Comparison of ENCODE assay signal across 30 cellular contexts in genomic region chr19:32392142-32392541, GRCh38.
"Had no signal": no experiment of that assay in that cellular context is flagged by ENCODE, and none has a peak within 500 bp of the region (broad histone marks: within the 10 kb centered on the region; RNA-seq: fewer than 3 reads in every experiment).

No MANE protein-coding gene starts in this region.

- H3K4me1 ChIP-seq: neural progenitor cell, stomach, testis, thyroid gland, upper lobe of left lung had no signal

- H3K9me3 ChIP-seq: left ventricle myocardium inferior, neutrophil, ovary, right atrium auricular region, stomach, testis, thyroid gland, transverse colon, upper lobe of left lung, vagina had no signal

- H3K4me2 ChIP-seq: neural progenitor cell had no signal

- H3K27me3 Mint-ChIP-seq: naive B cell; progenitor cell of endocrine pancreas; stimulated activated naive B cell treated with anti-CD40 and anti-IgM and Interleukin-4, amounts not matched to agents 10 μg/mL and 1 μg/mL and 100 μg/mL, for 72 hours had no signal

- H3K27me3 ChIP-seq: neural progenitor cell, neutrophil, ovary, right atrium auricular region, stomach, testis, thyroid gland, transverse colon, upper lobe of left lung, vagina had no signal

- H3K4me3 Mint-ChIP-seq: immature natural killer cell; mesothelial cell of epicardium; naive B cell; natural killer cell; nephron progenitor cell; neural progenitor cell; stimulated activated naive B cell treated with anti-CD40 and anti-IgM and Interleukin-4, amounts not matched to agents 10 μg/mL and 1 μg/mL and 100 μg/mL, for 72 hours had no signal

- FAIRE-seq: islet of Langerhans, kidney had no signal

- H3K9ac ChIP-seq: neural progenitor cell had no signal

- ATAC-seq: natural killer cell; sciatic nerve; stimulated activated naive B cell treated with anti-CD40 and anti-IgM and Interleukin-4, amounts not matched to agents 10 μg/mL and 1 μg/mL and 100 μg/mL, for 72 hours; stimulated activated naive CD8-positive, alpha-beta T cell treated with anti-CD3 and anti-CD28 coated beads, Interleukin-15, Interleukin-2, amounts not matched to agents 100 U/mL and 50 U/mL, for 24 hours had no signal

- H3K27ac ChIP-seq: left ventricle myocardium inferior, neural progenitor cell, neutrophil, ovary, right atrium auricular region, skin epidermis, testis, thyroid gland, transverse colon, upper lobe of left lung, vagina had no signal

- DNase-seq: hypothalamus; immature natural killer cell; kidney; left ventricle myocardium inferior; mesendoderm; naive B cell; natural killer cell; nephron progenitor cell; ovary; stimulated activated CD4-positive, alpha-beta T cell treated with anti-CD3 and anti-CD28 coated beads, Interleukin-12 subunit alpha, Interleukin-12 subunit beta, amount 100 ng/mL, for 4 hours; stimulated activated CD4-positive, alpha-beta T cell treated with anti-CD3 and anti-CD28 coated beads, Interleukin-15, amount 100 ng/mL, for 24 hours; stimulated activated CD4-positive, alpha-beta T cell treated with anti-CD3 and anti-CD28 coated beads, Interleukin-2, amount 100 ng/mL, for 24 hours; stimulated activated CD4-positive, alpha-beta T cell treated with anti-CD3 and anti-CD28 coated beads, Interleukin-4, amount 100 ng/mL, for 1 hour; stimulated activated naive B cell treated with anti-CD40 and anti-IgM and Interleukin-4, amounts not matched to agents 10 μg/mL and 1 μg/mL and 100 μg/mL, for 72 hours; stimulated activated naive CD8-positive, alpha-beta T cell treated with anti-CD3 and anti-CD28 coated beads, Interleukin-15, Interleukin-2, amounts not matched to agents 100 U/mL and 50 U/mL, for 24 hours; stomach; testis; thyroid gland; transverse colon; upper lobe of left lung had no signal

- H3K27ac Mint-ChIP-seq: mesothelial cell of epicardium; natural killer cell; nephron progenitor cell; neural progenitor cell; stimulated activated naive B cell treated with anti-CD40 and anti-IgM and Interleukin-4, amounts not matched to agents 10 μg/mL and 1 μg/mL and 100 μg/mL, for 72 hours had no signal

- H3K9me3 Mint-ChIP-seq: immature natural killer cell; mesothelial cell of epicardium; naive B cell; natural killer cell; nephron progenitor cell; neural progenitor cell; stimulated activated naive B cell treated with anti-CD40 and anti-IgM and Interleukin-4, amounts not matched to agents 10 μg/mL and 1 μg/mL and 100 μg/mL, for 72 hours had no signal

- H3K4me3 ChIP-seq: left ventricle myocardium inferior, lung, neural progenitor cell, ovary, right atrium auricular region, skin epidermis, stomach, testis, thyroid gland, transverse colon, upper lobe of left lung, vagina had no signal

- H3K36me3 ChIP-seq: left ventricle myocardium inferior, neural progenitor cell, neutrophil, ovary, right atrium auricular region, stomach, thyroid gland, transverse colon, upper lobe of left lung, vagina had no signal

- H3K4me1 Mint-ChIP-seq: immature natural killer cell, natural killer cell had no signal

- H3K36me3 Mint-ChIP-seq: naive B cell, natural killer cell had no signal

- H2AFZ ChIP-seq: neural progenitor cell had no signal
